In the genomic region with DNA sequence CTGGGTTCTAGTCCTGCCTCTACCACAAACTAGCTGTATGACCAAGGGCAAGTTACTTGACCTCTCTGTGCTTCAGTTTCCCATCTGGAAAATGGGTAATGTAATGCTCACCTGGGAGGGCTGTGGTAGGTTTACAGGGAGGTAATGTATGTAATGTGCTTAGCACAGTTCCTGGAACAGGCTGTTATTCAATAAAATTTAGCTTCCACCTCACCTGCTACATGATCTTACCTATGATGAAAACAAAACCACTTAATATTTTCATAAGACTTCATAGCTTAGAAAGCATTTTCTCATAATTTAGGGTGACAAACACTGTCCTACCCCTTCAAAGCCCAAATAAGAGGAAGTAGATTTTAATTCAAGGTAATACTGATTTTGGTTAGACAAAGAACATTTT, we compare ENCODE assay signal across 6 cellular contexts.
"Had no signal": no experiment of that assay in that cellular context is flagged by ENCODE, and none has a peak within 500 bp of the region (broad histone marks: within the 10 kb centered on the region; RNA-seq: fewer than 3 reads in every experiment).

No MANE protein-coding gene starts in this region.

- H3K4me3 Mint-ChIP-seq: GM23338, H9, IgD-negative memory B cell had no signal

- H3K9me3 Mint-ChIP-seq: GM23338, H9, IgD-negative memory B cell had no signal

- H3K4me3 ChIP-seq: GM23338 had no signal

- DNase-seq: H9, HCEC 1CT, KBM-7 had no signal

- H3K27ac Mint-ChIP-seq: GM23338, H9, IgD-negative memory B cell had no signal

- ATAC-seq: GM23338, HepG2 had no signal
